ENCODE assay signal across 8 cellular contexts in genomic region chr2:45237850-45238542, GRCh38.
DNase-seq lines count a peak whose midpoint lies in the region; ATAC-seq, FAIRE-seq and TF ChIP-seq lines count a peak whose summit lies in the region.

No MANE protein-coding gene starts in this region.

- no peak overlapping the region for H3K4me3 Mint-ChIP-seq in activated T-cell treated with anti-CD3 and anti-CD28 coated beads, Interleukin-2, amount 50 U/mL, for 24 hours

- H3K27ac Mint-ChIP-seq in activated T-cell treated with anti-CD3 and anti-CD28 coated beads, Interleukin-2, amount 50 U/mL, for 24 hours = no peak overlapping the region

- H3K4me1 Mint-ChIP-seq in activated T-cell treated with anti-CD3 and anti-CD28 coated beads, Interleukin-2, amount 50 U/mL, for 24 hours (ENCODE audit: low read depth) = peaks cover 6% of the 10 kb centered on the region

- TF ChIP-seq EP300 in transverse colon (IDR thresholded peaks at IDR 0.05; ENCODE audit: low read depth) = no peak

- no peak overlapping the region for H3K4me3 ChIP-seq in transverse colon

- H3K27me3 Mint-ChIP-seq in activated T-cell treated with anti-CD3 and anti-CD28 coated beads, Interleukin-2, amount 50 U/mL, for 24 hours = peaks cover 45% of the 10 kb centered on the region

- no peak overlapping the region for H3K27ac ChIP-seq in transverse colon

- intact Hi-C loops in transverse colon (cut with DNase I; ENCODE audit: low total_unique reads) = no loop called here

- TF ChIP-seq POLR2A in transverse colon (IDR thresholded peaks at IDR 0.05) = no peak

- peak; percentile 19 to 26 for DNase-seq in activated T-cell treated with anti-CD3 and anti-CD28 coated beads, Interleukin-2, amount 50 U/mL, for 48 hours
- no peak for DNase-seq in activated T-cell treated with anti-CD3 and anti-CD28 coated beads, Interleukin-2, amount 50 U/mL, for 24 hours
- peak; percentile 96 for DNase-seq in RCC 7860 (ENCODE audit: low spot score)
- peak; percentile 57 for DNase-seq in fibroblast of the conjunctiva (ENCODE audit: low read depth)
- peak; percentile 32 for DNase-seq in stimulated activated naive CD8-positive, alpha-beta T cell treated with anti-CD3 and anti-CD28 coated beads, Interleukin-15, Interleukin-2, amounts not matched to agents 100 U/mL and 50 U/mL, for 24 hours
- no peak for DNase-seq in transverse colon

- in situ Hi-C loops in transverse colon (cut with MboI; ENCODE audit: low pct_ligation_motif_present in 1 of 4, low pct_unique_long_range_greater_than_20kb in 1 of 4, low sequenced_read_pairs in 3 of 4) = no loop called here

- WGBS in transverse colon (ENCODE audit: low coverage in 1 of 2), 2 donors = 65% methylated on average over 6 of the region's 6 CpGs; no CpG with 5 or more reads in 1 of the 2 donors

- peak; percentile 94 for FAIRE-seq in RCC 7860 (lab: Jason Lieb, UNC)

- no peaks in the 10 kb centered on the region for H3K9me3 Mint-ChIP-seq in activated T-cell treated with anti-CD3 and anti-CD28 coated beads, Interleukin-2, amount 50 U/mL, for 24 hours

- no peaks in the 10 kb centered on the region for H3K27me3 ChIP-seq in transverse colon

- no peaks in the 10 kb centered on the region for H3K36me3 Mint-ChIP-seq in activated T-cell treated with anti-CD3 and anti-CD28 coated beads, Interleukin-2, amount 50 U/mL, for 24 hours (ENCODE audit: low read depth)

- peaks cover 0 to 7% (median 0%) of the 10 kb centered on the region in 4 donors for H3K4me1 ChIP-seq in transverse colon

- ATAC-seq in stimulated activated naive CD8-positive, alpha-beta T cell treated with anti-CD3 and anti-CD28 coated beads, Interleukin-15, Interleukin-2, amounts not matched to agents 100 U/mL and 50 U/mL, for 24 hours = peak; percentile 86
- ATAC-seq in GM21528 (IDR thresholded peaks at IDR 0.05; ENCODE audit: low FRiP score, unreplicated experiment) (no peak), HG03175 (IDR thresholded peaks at IDR 0.05; ENCODE audit: unreplicated experiment) (no peak)

- H3K9me3 ChIP-seq in transverse colon = no peaks in the 10 kb centered on the region

- no peaks in the 10 kb centered on the region for H3K36me3 ChIP-seq in transverse colon

- TF ChIP-seq CTCF in transverse colon (IDR thresholded peaks at IDR 0.05) = no peak

Comparison
In these comparisons a context has a peak if more than half of its experiments do, and no peak if none do; other contexts are left out.
1. DNase-seq: peak in activated T-cell treated with anti-CD3 and anti-CD28 coated beads, Interleukin-2, amount 50 U/mL, for 48 hours (2 of 2), RCC 7860 (single experiment), fibroblast of the conjunctiva (single experiment) and stimulated activated naive CD8-positive, alpha-beta T cell treated with anti-CD3 and anti-CD28 coated beads, Interleukin-15, Interleukin-2, amounts not matched to agents 100 U/mL and 50 U/mL, for 24 hours (single experiment); none in activated T-cell treated with anti-CD3 and anti-CD28 coated beads, Interleukin-2, amount 50 U/mL, for 24 hours (single experiment) and transverse colon (single experiment).